Comparison of ENCODE assay signal across 25 cellular contexts in the genomic region with DNA sequence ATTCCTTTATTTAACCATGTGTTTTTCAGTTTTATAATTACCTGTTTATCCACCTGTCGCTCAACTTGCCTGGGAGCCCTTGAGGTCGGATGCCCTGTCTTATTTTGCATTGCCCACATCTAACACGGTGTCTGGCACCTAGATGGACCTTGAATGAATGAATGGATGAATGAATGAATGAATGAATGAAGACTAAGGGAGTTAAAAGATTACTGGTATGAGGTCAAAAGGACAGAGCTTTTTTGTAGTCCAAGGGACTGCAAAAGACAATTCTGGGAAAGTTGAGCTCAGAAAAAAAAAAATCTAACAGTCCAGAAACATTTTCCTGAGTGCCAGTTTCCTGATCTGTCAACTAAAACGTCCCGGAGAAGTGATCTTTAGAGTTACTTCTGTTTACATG.
DNase-seq lines count a peak whose midpoint lies in the region; ATAC-seq and TF ChIP-seq lines count a peak whose summit lies in the region.
"Had no signal": no experiment of that assay in that cellular context is flagged by ENCODE, and none has a peak within 500 bp of the region (broad histone marks: within the 10 kb centered on the region; RNA-seq: fewer than 3 reads in every experiment).

No MANE protein-coding gene starts in this region.

- H3K36me3 Mint-ChIP-seq in stimulated activated memory B cell treated with anti-CD40 and anti-IgM and Interleukin-4, amounts not matched to agents 10 μg/mL and 1 μg/mL and 100 μg/mL, for 72 hours, result peaks cover 7% of the 10 kb centered on the region
- H3K36me3 Mint-ChIP-seq: CD14-positive monocyte had no signal

- POLR2A ChIA-PET in HEK293 (lab: Yijun Ruan, JAX), result no interaction called here
- POLR2A ChIA-PET in OCI-LY7 (lab: Charles Lee), result interaction anchor here (1.4 kb wide), 1 partner anchor 9 kb away, joined by 5 read pairs; no protein-coding TSS in a partner anchor

- H3K36me3 ChIP-seq in HEK293 (ENCODE audit: control insufficient read depth in 2 of 2, insufficient read depth in 1 of 2, low read length in 2 of 2) (no peaks in the 10 kb centered on the region), WERI-Rb-1 (no peaks in the 10 kb centered on the region), muscle layer of colon (ENCODE audit: insufficient read depth, low read length) (no peaks in the 10 kb centered on the region), OCI-LY7 (ENCODE audit: insufficient read depth, low read length) (no peaks in the 10 kb centered on the region)
- H3K36me3 ChIP-seq: BE2C had no signal

- no peaks in the 10 kb centered on the region for H4K20me1 ChIP-seq in OCI-LY7 (ENCODE audit: insufficient read depth, low read length)

- H3K27me3 ChIP-seq in WERI-Rb-1 (ENCODE audit: insufficient read depth, low read depth, severe bottlenecking) (no peaks in the 10 kb centered on the region), muscle layer of colon (ENCODE audit: control insufficient read depth in 1 of 2, insufficient read depth in 2 of 2, low read length in 2 of 2) (no peaks in the 10 kb centered on the region)
- H3K27me3 ChIP-seq: BE2C had no signal

- no peak for DNase-seq in WERI-Rb-1
- no peak for DNase-seq in NOMO-1 (lab: John Stamatoyannopoulos, UW; ENCODE audit: unreplicated experiment in 2 of 2)
- no peak for DNase-seq in OCI-LY7 (ENCODE audit: low spot score)
- DNase-seq: 8988T, ACHN, BE2C, Calu3, DMS153, DND-41, GM23248, H9, HFFc6, KG1, MM.1S, NCI-H2029, NCI-H446 treated with DMSO at 0.1 percent for 48 hours, NCI-H526, SIG-M5 had no signal

- no peak for ATAC-seq in stimulated activated memory B cell treated with anti-CD40 and anti-IgM and Interleukin-4, amounts not matched to agents 10 μg/mL and 1 μg/mL and 100 μg/mL, for 72 hours
- no peak for ATAC-seq in HG03520 (IDR thresholded peaks at IDR 0.05; ENCODE audit: unreplicated experiment)
- no peak for ATAC-seq in GM19324 (IDR thresholded peaks at IDR 0.05; ENCODE audit: low FRiP score, unreplicated experiment)

- TF ChIP-seq CTCF in HEK293 (tag by site-specific recombination; IDR thresholded peaks at IDR 0.05) (no peak), WERI-Rb-1 (IDR thresholded peaks at IDR 0.05; ENCODE audit: low read depth, low read length) (no peak), OCI-LY7 (conservative IDR thresholded peaks at IDR 0.05; ENCODE audit: low read length) (no peak)

- no TSS peak for BruUV-seq in OCI-LY7 (replicated peaks; lab: Mats Ljungman, UMichigan)

- intact Hi-C loops in OCI-LY7 (cut with micrococcal nuclease; ENCODE audit: unreplicated experiment), result no loop called here

- no peak overlapping the region for H2AFZ ChIP-seq in OCI-LY7 (ENCODE audit: low read length)
- H2AFZ ChIP-seq: GM23248 had no signal

- H3K4me3 ChIP-seq in HEK293 (ENCODE audit: low read depth, low read length) (no peak overlapping the region), WERI-Rb-1 (ENCODE audit: low read depth, low read length) (no peak overlapping the region), muscle layer of colon (ENCODE audit: low read depth in 1 of 2, low read length in 2 of 2) (no peak overlapping the region), OCI-LY7 (ENCODE audit: low read depth, low read length, poor library complexity, severe bottlenecking) (no peak overlapping the region)
- H3K4me3 ChIP-seq: GM23248, SK-N-MC had no signal

- no peak overlapping the region for H3K9ac ChIP-seq in muscle layer of colon (ENCODE audit: low read length)
- H3K9ac ChIP-seq: GM23248 had no signal

- peaks cover 7% of the 10 kb centered on the region for H3K4me1 Mint-ChIP-seq in stimulated activated memory B cell treated with anti-CD40 and anti-IgM and Interleukin-4, amounts not matched to agents 10 μg/mL and 1 μg/mL and 100 μg/mL, for 72 hours
- H3K4me1 Mint-ChIP-seq: CD14-positive monocyte, H9 had no signal

- H3K4me2 ChIP-seq in OCI-LY7 (ENCODE audit: low read length), result no peak overlapping the region

- H3K27ac Mint-ChIP-seq in stimulated activated memory B cell treated with anti-CD40 and anti-IgM and Interleukin-4, amounts not matched to agents 10 μg/mL and 1 μg/mL and 100 μg/mL, for 72 hours, result peak overlapping the region; percentile 77
- H3K27ac Mint-ChIP-seq: HFFc6 had no signal

- no peaks in the 10 kb centered on the region for H3K27me3 Mint-ChIP-seq in stimulated activated memory B cell treated with anti-CD40 and anti-IgM and Interleukin-4, amounts not matched to agents 10 μg/mL and 1 μg/mL and 100 μg/mL, for 72 hours

- H3K4me3 Mint-ChIP-seq in stimulated activated memory B cell treated with anti-CD40 and anti-IgM and Interleukin-4, amounts not matched to agents 10 μg/mL and 1 μg/mL and 100 μg/mL, for 72 hours, result no peak overlapping the region
- H3K4me3 Mint-ChIP-seq: CD14-positive monocyte, H9, HFFc6 had no signal

- H3K4me1 ChIP-seq in HEK293 (ENCODE audit: control insufficient read depth, insufficient read depth, low read length) (no peaks in the 10 kb centered on the region), muscle layer of colon (ENCODE audit: insufficient read depth, low read length) (peaks cover 53% of the 10 kb centered on the region), OCI-LY7 (ENCODE audit: insufficient read depth, low read length, poor library complexity, severe bottlenecking) (no peaks in the 10 kb centered on the region)
- H3K4me1 ChIP-seq: BE2C had no signal

- no peaks in the 10 kb centered on the region for H3K9me3 ChIP-seq in HEK293 (ENCODE audit: control insufficient read depth, insufficient read depth, low read depth, low read length)
- peaks cover 14% of the 10 kb centered on the region for H3K9me3 ChIP-seq in WERI-Rb-1 (ENCODE audit: severe bottlenecking)
- no peaks in the 10 kb centered on the region for H3K9me3 ChIP-seq in muscle layer of colon (ENCODE audit: low read length)
- no peaks in the 10 kb centered on the region for H3K9me3 ChIP-seq in OCI-LY7 (ENCODE audit: low read length)
- H3K9me3 ChIP-seq: BE2C had no signal

- peaks cover 16% of the 10 kb centered on the region for H3K9me3 Mint-ChIP-seq in stimulated activated memory B cell treated with anti-CD40 and anti-IgM and Interleukin-4, amounts not matched to agents 10 μg/mL and 1 μg/mL and 100 μg/mL, for 72 hours

- no peak overlapping the region for H3K27ac ChIP-seq in HEK293 (ENCODE audit: extremely low read depth, low read depth, low read length)
- peak overlapping the region; percentile 95 for H3K27ac ChIP-seq in WERI-Rb-1
- H3K27ac ChIP-seq in muscle layer of colon (ENCODE audit: low read depth, low read length), result peak overlapping the region; percentile 62
- H3K27ac ChIP-seq in OCI-LY7 (ENCODE audit: low read depth, low read length, poor library complexity, severe bottlenecking), result no peak overlapping the region
- H3K27ac ChIP-seq: GM23248, SK-N-MC had no signal

- no peaks in the 10 kb centered on the region for H3K79me2 ChIP-seq in OCI-LY7 (ENCODE audit: insufficient read depth, low read depth, low read length)

- H3K9me2 ChIP-seq in OCI-LY7 (ENCODE audit: insufficient read depth, low read length), result no peaks in the 10 kb centered on the region; the same call in 1 of the 2 replicates

- CTCF ChIA-PET in HEK293 (lab: Yijun Ruan, JAX) (interaction anchor here (0.8 kb wide), 1 partner anchor 15 kb away, joined by 3 read pairs; no protein-coding TSS in a partner anchor), OCI-LY7 (lab: Charles Lee; ENCODE audit: unreplicated experiment) (no interaction called here)

TF ChIP-seq in HEK293, 187 proteins besides CTCF, POLR2A, EP300 and RAD21:
- TF ChIP-seq, protein P1, sequence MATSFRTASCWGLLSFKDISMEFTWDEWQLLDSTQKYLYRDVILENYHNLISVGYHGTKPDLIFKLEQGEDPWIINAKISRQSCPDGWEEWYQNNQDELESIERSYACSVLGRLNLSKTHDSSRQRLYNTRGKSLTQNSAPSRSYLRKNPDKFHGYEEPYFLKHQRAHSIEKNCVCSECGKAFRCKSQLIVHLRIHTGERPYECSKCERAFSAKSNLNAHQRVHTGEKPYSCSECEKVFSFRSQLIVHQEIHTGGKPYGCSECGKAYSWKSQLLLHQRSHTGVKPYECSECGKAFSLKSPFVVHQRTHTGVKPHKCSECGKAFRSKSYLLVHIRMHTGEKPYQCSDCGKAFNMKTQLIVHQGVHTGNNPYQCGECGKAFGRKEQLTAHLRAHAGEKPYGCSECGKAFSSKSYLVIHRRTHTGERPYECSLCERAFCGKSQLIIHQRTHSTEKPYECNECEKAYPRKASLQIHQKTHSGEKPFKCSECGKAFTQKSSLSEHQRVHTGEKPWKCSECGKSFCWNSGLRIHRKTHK (tag by site-specific recombination; IDR thresholded peaks at IDR 0.05), result no peak
- peak; percentile 73 for TF ChIP-seq SCRT2 (tag by site-specific recombination; IDR thresholded peaks at IDR 0.05)
- no peak for TF ChIP-seq ZSCAN23 (tag by site-specific recombination; IDR thresholded peaks at IDR 0.05)

Comparison
In these comparisons a context has a peak if more than half of its experiments do, and no peak if none do; other contexts are left out.
1. H3K27ac ChIP-seq: peak in WERI-Rb-1 (single experiment) and muscle layer of colon (single experiment); none in HEK293 (single experiment) and OCI-LY7 (single experiment).